In genomic region chrX:39859991-39860861, GRCh38 we compare ENCODE assay signal across 8 cellular contexts.
DNase-seq lines count a peak whose midpoint lies in the region; ATAC-seq and TF ChIP-seq lines count a peak whose summit lies in the region.

No MANE protein-coding gene starts in this region.

- no peaks in the 10 kb centered on the region for H3K79me2 ChIP-seq in GM23338 (replicated peaks; ENCODE audit: insufficient read depth)
- H3K79me2 ChIP-seq in Loucy (ENCODE audit: insufficient read depth, low read length): no peaks in the 10 kb centered on the region

- H2AFZ ChIP-seq in GM23338 (no peak overlapping the region), Loucy (ENCODE audit: low read length) (no peak overlapping the region)

- H3K27me3 Mint-ChIP-seq in GM23338 (ENCODE audit: insufficient read depth, low read depth, poor library complexity): peaks cover under 1% of the 10 kb centered on the region

- H3K9ac ChIP-seq in Loucy (ENCODE audit: low read depth, low read length, poor library complexity, severe bottlenecking): peak overlapping the region; percentile 70
- no peak overlapping the region for H3K9ac ChIP-seq in colonic mucosa (ENCODE audit: low read depth in 2 of 2, low read length in 2 of 2)

- no peak overlapping the region for H3K4me2 ChIP-seq in GM23338
- H3K4me2 ChIP-seq in Loucy (ENCODE audit: low read depth, low read length, poor library complexity, severe bottlenecking): peak overlapping the region; percentile 67

- ATAC-seq in GM23338 (peak; percentile 71), sciatic nerve (peak; percentile 33)

- no peak overlapping the region; the same call in 2 of the 3 replicates for H3K4me3 Mint-ChIP-seq in GM23338

- H3K4me3 ChIP-seq in GM12865 (ENCODE audit: low read depth, low read length): no peak overlapping the region
- no peak overlapping the region for H3K4me3 ChIP-seq in GM23338
- peak overlapping the region; percentile 30 for H3K4me3 ChIP-seq in Loucy (ENCODE audit: low read length, poor library complexity, severe bottlenecking)
- no peak overlapping the region for H3K4me3 ChIP-seq in colonic mucosa

- H3K9me2 ChIP-seq in GM23338 (ENCODE audit: insufficient read depth) (no peaks in the 10 kb centered on the region), Loucy (replicated peaks; ENCODE audit: low read depth, low read length) (no peaks in the 10 kb centered on the region)

- no peaks in the 10 kb centered on the region for H3K36me3 Mint-ChIP-seq in GM23338 (ENCODE audit: low read depth)

- DNase-seq in GM12865 (ENCODE audit: low read depth): peak; percentile 90
- peak; percentile 33 for DNase-seq in GM23338 (ENCODE audit: low spot score)
- peak; percentile 40 for DNase-seq in central memory CD4-positive, alpha-beta T cell
- DNase-seq in sciatic nerve (ENCODE audit: low spot score): no peak
- no peak for DNase-seq in colonic mucosa
- DNase-seq in midbrain (lab: John Stamatoyannopoulos, UW): no peak

- intact Hi-C loops in sciatic nerve (cut with DNase I) (no loop called here), colonic mucosa (cut with DNase I) (no loop called here)

- H3K27me3 ChIP-seq in GM23338 (ENCODE audit: insufficient read depth): no peaks in the 10 kb centered on the region
- no peaks in the 10 kb centered on the region for H3K27me3 ChIP-seq in Loucy (ENCODE audit: insufficient read depth, low read length, poor library complexity, severe bottlenecking)
- no peaks in the 10 kb centered on the region for H3K27me3 ChIP-seq in colonic mucosa

- no peaks in the 10 kb centered on the region for H3F3A ChIP-seq in GM23338 (replicated peaks; ENCODE audit: low read depth)
- peaks cover 6% of the 10 kb centered on the region; the same call in 1 of the 2 replicates for H3F3A ChIP-seq in Loucy (ENCODE audit: low read depth)

- H4K20me1 ChIP-seq in GM23338 (replicated peaks; ENCODE audit: insufficient read depth): no peaks in the 10 kb centered on the region
- no peaks in the 10 kb centered on the region for H4K20me1 ChIP-seq in Loucy (ENCODE audit: insufficient read depth, low read length, poor library complexity, severe bottlenecking)

- peak overlapping the region; percentile 27; the same call in 1 of the 2 replicates for H3K27ac Mint-ChIP-seq in GM23338

- H3K9me3 Mint-ChIP-seq in GM23338: no peaks in the 10 kb centered on the region

- TF ChIP-seq CTCF in GM12865 (IDR thresholded peaks at IDR 0.05; ENCODE audit: insufficient read depth, low read depth, low read length, missing control alignments): no peak
- TF ChIP-seq CTCF in GM23338 (conservative IDR thresholded peaks at IDR 0.05; ENCODE audit: low read depth in 2 of 2): no peak
- no peak for TF ChIP-seq CTCF in Loucy (conservative IDR thresholded peaks at IDR 0.05; ENCODE audit: low read length)
- no peak for TF ChIP-seq CTCF in VCaP (conservative IDR thresholded peaks at IDR 0.05)
- TF ChIP-seq CTCF in colonic mucosa (IDR thresholded peaks at IDR 0.05): no peak

- no peaks in the 10 kb centered on the region; the same call in 1 of the 2 replicates for H3K4me1 ChIP-seq in GM23338 (ENCODE audit: insufficient read depth)
- H3K4me1 ChIP-seq in Loucy (ENCODE audit: insufficient read depth, low read length, poor library complexity, severe bottlenecking): peaks cover 64% of the 10 kb centered on the region
- no peaks in the 10 kb centered on the region for H3K4me1 ChIP-seq in colonic mucosa

- peaks cover 27% of the 10 kb centered on the region for H3K4me1 Mint-ChIP-seq in GM23338

- H3K27ac ChIP-seq in GM23338 (ENCODE audit: low read depth) (no peak overlapping the region), VCaP (peak overlapping the region; percentile 32; the same call in 1 of the 2 replicates), colonic mucosa (no peak overlapping the region)

- H3K9me3 ChIP-seq in Loucy (ENCODE audit: insufficient read depth, low read depth, low read length): no peaks in the 10 kb centered on the region
- no peaks in the 10 kb centered on the region for H3K9me3 ChIP-seq in colonic mucosa

- H3K36me3 ChIP-seq in GM23338 (ENCODE audit: insufficient read depth): no peaks in the 10 kb centered on the region
- no peaks in the 10 kb centered on the region for H3K36me3 ChIP-seq in Loucy (ENCODE audit: insufficient read depth, low read length)
- H3K36me3 ChIP-seq in colonic mucosa: no peaks in the 10 kb centered on the region

TF ChIP-seq in GM23338, 12 proteins besides CTCF, POLR2A, EP300 and RAD21:
- TF ChIP-seq NANOG (IDR thresholded peaks at IDR 0.05; ENCODE audit: borderline replicate concordance) (no peak), STAT1 (IDR thresholded peaks at IDR 0.05; ENCODE audit: unreplicated experiment) (no peak), CREB1 (CRISPR knock-in tag; IDR thresholded peaks at IDR 0.05; ENCODE audit: low read depth) (peak; percentile 29; the same call in 1 of the 2 replicates)

Comparison
In these comparisons a context has a peak if more than half of its experiments do, and no peak if none do; other contexts are left out.
1. DNase-seq: peak in GM12865 (single experiment), GM23338 (single experiment) and central memory CD4-positive, alpha-beta T cell (single experiment); none in sciatic nerve (single experiment), colonic mucosa (single experiment) and midbrain (single experiment).